Comparison of ENCODE assay signal across 21 cellular contexts in genomic region chr18:32284284-32284683, GRCh38.
"Had no signal": no experiment of that assay in that cellular context is flagged by ENCODE, and none has a peak within 500 bp of the region (broad histone marks: within the 10 kb centered on the region; RNA-seq: fewer than 3 reads in every experiment).

No MANE protein-coding gene starts in this region.

- H3K9ac ChIP-seq: parathyroid adenoma had no signal

- H3K4me1 ChIP-seq: lower lobe of right lung, parathyroid adenoma had no signal

- ATAC-seq: activated CD4-positive, alpha-beta T cell treated with anti-CD3 and anti-CD28 coated beads for 36 hours; lower lobe of right lung; WTC11 had no signal

- H3K9me3 Mint-ChIP-seq: activated T-helper 1 cell treated with anti-CD3 and anti-CD28 coated beads, Interleukin-12 subunit alpha, Interleukin-12 subunit beta, Interleukin-2, Interleukin-4 antibody, amounts not matched to agents 30 ng/mL and 10 ng/mL and 1 ng/mL, durations not matched to agents 14 hours and 24 hours and 36 hours; central memory CD8-positive, alpha-beta T cell; immature natural killer cell; mesothelial cell of epicardium; natural killer cell treated with Interleukin-12 subunit alpha and Interleukin-12 subunit beta and Interleukin-15 and Interleukin-18, amount 100 ng/mL, for 72 hours had no signal

- H3K4me3 Mint-ChIP-seq: activated CD4-positive, alpha-beta T cell treated with anti-CD3 and anti-CD28 coated beads for 36 hours; activated naive CD8-positive, alpha-beta T cell; activated T-helper 1 cell treated with anti-CD3 and anti-CD28 coated beads, Interleukin-12 subunit alpha, Interleukin-12 subunit beta, Interleukin-2, Interleukin-4 antibody, amounts not matched to agents 30 ng/mL and 10 ng/mL and 1 ng/mL, durations not matched to agents 14 hours and 24 hours and 36 hours; central memory CD8-positive, alpha-beta T cell; immature natural killer cell; mesothelial cell of epicardium; natural killer cell treated with Interleukin-12 subunit alpha and Interleukin-12 subunit beta and Interleukin-15 and Interleukin-18, amount 100 ng/mL, for 72 hours; WTC11 had no signal

- H3K36me3 ChIP-seq: neutrophil had no signal

- H3K27ac Mint-ChIP-seq: activated CD4-positive, alpha-beta T cell treated with anti-CD3 and anti-CD28 coated beads for 36 hours; activated naive CD8-positive, alpha-beta T cell; activated T-helper 1 cell treated with anti-CD3 and anti-CD28 coated beads, Interleukin-12 subunit alpha, Interleukin-12 subunit beta, Interleukin-2, Interleukin-4 antibody, amounts not matched to agents 30 ng/mL and 10 ng/mL and 1 ng/mL, durations not matched to agents 14 hours and 24 hours and 36 hours; immature natural killer cell; mesothelial cell of epicardium; natural killer cell treated with Interleukin-12 subunit alpha and Interleukin-12 subunit beta and Interleukin-15 and Interleukin-18, amount 100 ng/mL, for 72 hours had no signal

- H2AFZ ChIP-seq: parathyroid adenoma had no signal

- H3K36me3 Mint-ChIP-seq: activated naive CD8-positive, alpha-beta T cell; immature natural killer cell; natural killer cell treated with Interleukin-12 subunit alpha and Interleukin-12 subunit beta and Interleukin-15 and Interleukin-18, amount 100 ng/mL, for 72 hours had no signal

- DNase-seq: activated CD4-positive, alpha-beta T cell treated with anti-CD3 and anti-CD28 coated beads for 36 hours; activated CD4-positive, alpha-beta T cell treated with anti-CD3 and anti-CD28 coated beads, Interleukin-2, amount 50 U/mL, for 48 hours; activated gamma-delta T cell treated with Interleukin-2 at 50 U/mL for 16 hours; activated T-cell treated with anti-CD3 and anti-CD28 coated beads for 4 hours; cortex of kidney; heart right ventricle; immature natural killer cell; lower lobe of right lung; stimulated activated CD4-positive, alpha-beta T cell treated with anti-CD3 and anti-CD28 coated beads, Interleukin-12 subunit alpha, Interleukin-12 subunit beta, amount 100 ng/mL, for 4 hours; stimulated activated CD4-positive, alpha-beta T cell treated with anti-CD3 and anti-CD28 coated beads, Interleukin-2, amount 100 ng/mL, for 24 hours; stimulated activated naive CD4-positive, alpha-beta T cell treated with Interleukin-2 at 50 U/mL for 16 hours; substantia nigra; transverse colon had no signal

- H3K4me1 Mint-ChIP-seq: activated CD4-positive, alpha-beta T cell treated with anti-CD3 and anti-CD28 coated beads for 36 hours; central memory CD8-positive, alpha-beta T cell; immature natural killer cell; mesothelial cell of epicardium had no signal

- H3K4me3 ChIP-seq: heart right ventricle, lower lobe of right lung, transverse colon had no signal

- H3K27me3 ChIP-seq: heart right ventricle, neutrophil, transverse colon had no signal

- H3K9me3 ChIP-seq: heart right ventricle, lower lobe of right lung, neutrophil, transverse colon had no signal

- H3K27ac ChIP-seq: lower lobe of right lung, neutrophil, parathyroid adenoma, transverse colon had no signal
